In the genomic region with DNA sequence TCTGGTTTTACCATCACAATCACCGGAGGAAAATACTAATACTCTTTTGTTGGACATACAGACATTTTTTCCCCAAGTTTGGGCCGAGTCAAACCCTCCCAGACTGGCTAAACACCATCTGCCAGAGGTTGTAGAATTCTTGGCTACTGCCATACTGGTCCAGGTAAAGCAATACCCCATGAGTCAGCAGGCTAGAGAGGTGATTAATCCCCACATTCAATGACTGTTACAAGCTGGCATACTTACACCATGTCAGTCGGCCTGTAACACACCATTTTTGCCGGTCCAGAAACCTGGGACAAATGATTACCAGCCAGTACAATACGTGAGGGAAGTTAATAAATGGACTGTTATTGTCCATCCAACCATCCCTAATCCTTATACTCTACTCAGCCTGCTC, we compare ENCODE assay signal across 21 cellular contexts.
DNase-seq lines count a peak whose midpoint lies in the region; ATAC-seq, FAIRE-seq and TF ChIP-seq lines count a peak whose summit lies in the region.
"Had no signal": no experiment of that assay in that cellular context is flagged by ENCODE, and none has a peak within 500 bp of the region (broad histone marks: within the 10 kb centered on the region; RNA-seq: fewer than 3 reads in every experiment).

No MANE protein-coding gene starts in this region.

- no peaks in the 10 kb centered on the region for H3K9me3 ChIP-seq in MG63
- H3K9me3 ChIP-seq: BLaER1 treated with 17β-estradiol and CSF1 and Interleukin-3, amounts not matched to agents 10 nM and 100 nM had no signal

- H3K27me3 ChIP-seq in MG63 (no peaks in the 10 kb centered on the region), bronchial epithelial cell (ENCODE audit: control insufficient read depth, insufficient read depth, low read length) (no peaks in the 10 kb centered on the region)
- H3K27me3 ChIP-seq: BLaER1 treated with 17β-estradiol and CSF1 and Interleukin-3, amounts not matched to agents 10 nM and 100 nM had no signal

- no peak for TF ChIP-seq CTCF in bronchial epithelial cell (IDR thresholded peaks at IDR 0.05; ENCODE audit: insufficient read depth, low read length, severe bottlenecking)

- no peak overlapping the region for H3K4me3 ChIP-seq in MG63
- H3K4me3 ChIP-seq in bronchial epithelial cell (ENCODE audit: low read depth, low read length) = no peak overlapping the region
- H3K4me3 ChIP-seq: BLaER1 treated with 17β-estradiol and CSF1 and Interleukin-3, amounts not matched to agents 10 nM and 100 nM; K562 had no signal

- no peaks in the 10 kb centered on the region for H3K36me3 ChIP-seq in MG63
- no peaks in the 10 kb centered on the region for H3K36me3 ChIP-seq in bronchial epithelial cell (ENCODE audit: control insufficient read depth, insufficient read depth, low read length)
- H3K36me3 ChIP-seq: BLaER1 treated with 17β-estradiol and CSF1 and Interleukin-3, amounts not matched to agents 10 nM and 100 nM had no signal

- peak; percentile 24 for DNase-seq in ELR (ENCODE audit: low read depth)
- DNase-seq in MG63 = peak; percentile 20
- DNase-seq in bronchial epithelial cell (ENCODE audit: low read depth) = peak; percentile 87
- peak; percentile 16 for DNase-seq in glomerular visceral epithelial cell (ENCODE audit: extremely low spot score)
- no peak for DNase-seq in G401 (ENCODE audit: low spot score)
- no peak for DNase-seq in NCI-H226
- no peak for DNase-seq in NOMO-1 treated with dmso at 0.1 percent for 144 hours (lab: John Stamatoyannopoulos, UW; ENCODE audit: unreplicated experiment)
- DNase-seq: 8988T; Calu3; CD8-positive, alpha-beta T cell; DMS79 treated with DMSO at 0.1 percent for 48 hours; GOT3; H7; IMR-90 had no signal

- no peak for ATAC-seq in GM21529 (IDR thresholded peaks at IDR 0.05; ENCODE audit: unreplicated experiment)
- ATAC-seq: CD8-positive, alpha-beta T cell; K562 had no signal

- FAIRE-seq in bronchial epithelial cell (lab: Jason Lieb, UNC) = no peak
- FAIRE-seq: G401.6, GM12892, GM18507, HTR-8/SVneo, K562 had no signal

- in situ Hi-C loops in G401 (cut with HindIII; ENCODE audit: low sequenced_read_pairs) = no loop called here

Comparison
In these comparisons a context has a peak if more than half of its experiments do, and no peak if none do; other contexts are left out.
1. DNase-seq: peak in ELR (single experiment), MG63 (single experiment), bronchial epithelial cell (single experiment) and glomerular visceral epithelial cell (single experiment); none in G401 (single experiment), NCI-H226 (single experiment) and NOMO-1 treated with dmso at 0.1 percent for 144 hours (single experiment).